Comparison of ENCODE assay signal across 15 cellular contexts in genomic region chr9:3730527-3730926, GRCh38.
DNase-seq lines count a peak whose midpoint lies in the region; ATAC-seq, FAIRE-seq and TF ChIP-seq lines count a peak whose summit lies in the region.
"Had no signal": no experiment of that assay in that cellular context is flagged by ENCODE, and none has a peak within 500 bp of the region (broad histone marks: within the 10 kb centered on the region; RNA-seq: fewer than 3 reads in every experiment).

No MANE protein-coding gene starts in this region.

- H3K9me3 ChIP-seq in PC-3 (ENCODE audit: low read length) (no peaks in the 10 kb centered on the region), neural progenitor cell (ENCODE audit: low read depth) (no peaks in the 10 kb centered on the region), right cardiac atrium (ENCODE audit: control insufficient read depth, low read length) (no peaks in the 10 kb centered on the region)

- peak; percentile 46 for ATAC-seq in GM18868 (IDR thresholded peaks at IDR 0.05; ENCODE audit: unreplicated experiment)
- ATAC-seq in HG02870 (IDR thresholded peaks at IDR 0.05; ENCODE audit: unreplicated experiment): peak; percentile 50
- peak; percentile 28 for ATAC-seq in PC-3
- no peak for ATAC-seq in right cardiac atrium

- no TSS peak for BruUV-seq in PC-3 (replicated peaks; lab: Mats Ljungman, UMichigan)

- peak overlapping the region; percentile 29; the same call in 1 of the 2 replicates for H3K4me2 ChIP-seq in PC-3 (ENCODE audit: low read length)
- H3K4me2 ChIP-seq in neural progenitor cell: no peak overlapping the region
- H3K4me2 ChIP-seq: hepatocyte had no signal

- POLR2A ChIA-PET in PC-3 (lab: Charles Lee; ENCODE audit: unreplicated experiment): no interaction called here

- no peak overlapping the region for H3K27ac Mint-ChIP-seq in neural progenitor cell

- H3K9me3 Mint-ChIP-seq in neural progenitor cell: peaks cover 6% of the 10 kb centered on the region

- peaks cover 29% of the 10 kb centered on the region for H3K4me1 ChIP-seq in PC-3 (ENCODE audit: insufficient read depth, low read length)
- peaks cover 19% of the 10 kb centered on the region for H3K4me1 ChIP-seq in neural progenitor cell
- no peaks in the 10 kb centered on the region for H3K4me1 ChIP-seq in right cardiac atrium (ENCODE audit: control insufficient read depth, insufficient read depth, low read length)

- H3K36me3 Mint-ChIP-seq in neural progenitor cell: no peaks in the 10 kb centered on the region

- H3K9me2 ChIP-seq in PC-3 (replicated peaks; ENCODE audit: low read length): no peaks in the 10 kb centered on the region

- H3K4me1 Mint-ChIP-seq in neural progenitor cell: peaks cover 30% of the 10 kb centered on the region

- H3K9ac ChIP-seq in PC-3 (ENCODE audit: low read length) (peak overlapping the region; percentile 84), neural progenitor cell (no peak overlapping the region)

- no peak for FAIRE-seq in GM12891 (lab: Jason Lieb, UNC)

- H3K27me3 ChIP-seq in PC-3 (ENCODE audit: low read length) (no peaks in the 10 kb centered on the region), neural progenitor cell (no peaks in the 10 kb centered on the region), right cardiac atrium (ENCODE audit: control insufficient read depth, insufficient read depth) (no peaks in the 10 kb centered on the region)
- H3K27me3 ChIP-seq: hepatocyte had no signal

- H3K79me2 ChIP-seq in PC-3 (ENCODE audit: low read length) (no peaks in the 10 kb centered on the region), neural progenitor cell (ENCODE audit: low read depth) (no peaks in the 10 kb centered on the region)
- H3K79me2 ChIP-seq: hepatocyte had no signal

- intact Hi-C loops in PC-3 (cut with micrococcal nuclease): loop anchor here (5.0 to 10.0 kb wide), 3 partner anchors 206 to 397 kb away; partner anchors contain the start of gene RFX3
- intact Hi-C loops in right cardiac atrium (cut with DNase I): loop anchor here in 3 of 4 donors (5.0 to 10.0 kb wide), 5 partner anchors 494 to 644 kb away; no protein-coding TSS in a partner anchor

- H4K20me1 ChIP-seq in PC-3 (ENCODE audit: low read length) (no peaks in the 10 kb centered on the region), neural progenitor cell (ENCODE audit: low read depth) (no peaks in the 10 kb centered on the region)

- TF ChIP-seq CTCF in GM10266 (IDR thresholded peaks at IDR 0.05; ENCODE audit: control insufficient read depth, insufficient read depth, low read depth, missing control alignments): no peak
- no peak for TF ChIP-seq CTCF in PC-3 (conservative IDR thresholded peaks at IDR 0.05; ENCODE audit: low read depth, low read length)
- TF ChIP-seq CTCF in neural progenitor cell (IDR thresholded peaks at IDR 0.05): no peak
- no peak for TF ChIP-seq CTCF in foreskin fibroblast (IDR thresholded peaks at IDR 0.05; ENCODE audit: low read depth, low read length)

- H3K27me3 Mint-ChIP-seq in neural progenitor cell (ENCODE audit: insufficient read depth, low read depth): peaks cover 7% of the 10 kb centered on the region

- H3K27ac ChIP-seq in PC-3 (ENCODE audit: low read length) (peak overlapping the region; percentile 90), neural progenitor cell (no peak overlapping the region), right cardiac atrium (ENCODE audit: low read length) (no peak overlapping the region)
- H3K27ac ChIP-seq: C4-2B, epithelial cell of prostate, hepatocyte had no signal

- H3F3A ChIP-seq in PC-3 (ENCODE audit: low read length, unreplicated experiment): no peaks in the 10 kb centered on the region
- peaks cover 4% of the 10 kb centered on the region for H3F3A ChIP-seq in neural progenitor cell (ENCODE audit: low read depth)

- WGBS in right cardiac atrium: 84% methylated on average over 2 of the region's 2 CpGs

- no peak overlapping the region for H2AFZ ChIP-seq in PC-3 (ENCODE audit: low read length)
- H2AFZ ChIP-seq in neural progenitor cell (replicated peaks): no peak overlapping the region
- H2AFZ ChIP-seq: hepatocyte had no signal

- no peak overlapping the region for H3K4me3 ChIP-seq in PC-3 (ENCODE audit: low read length)
- H3K4me3 ChIP-seq in neural progenitor cell: no peak overlapping the region
- H3K4me3 ChIP-seq in foreskin fibroblast (ENCODE audit: low read depth in 1 of 2, low read length in 2 of 2): no peak overlapping the region
- H3K4me3 ChIP-seq in right cardiac atrium (ENCODE audit: low read length): no peak overlapping the region
- H3K4me3 ChIP-seq: hepatocyte had no signal

- H3K36me3 ChIP-seq in PC-3 (ENCODE audit: low read depth, low read length) (no peaks in the 10 kb centered on the region), neural progenitor cell (no peaks in the 10 kb centered on the region)

- DNase-seq in GM10266 (ENCODE audit: extremely low spot score) (peak; percentile 52), PC-3 (peak; percentile 66), GM12891 (ENCODE audit: insufficient read length, low spot score) (no peak), neural progenitor cell (ENCODE audit: low spot score) (no peak), foreskin fibroblast (no peak), right cardiac atrium (no peak)
- DNase-seq: central memory CD4-positive, alpha-beta T cell; GDM1; NCI-H2107 had no signal

- no peak overlapping the region for H3K4me3 Mint-ChIP-seq in neural progenitor cell
- H3K4me3 Mint-ChIP-seq: neural crest cell had no signal

- TF ChIP-seq POLR2A in GM12891 (IDR thresholded peaks at IDR 0.05; ENCODE audit: low read depth, low read length): no peak

- CTCF ChIA-PET in PC-3 (lab: Charles Lee): no interaction called here

TF ChIP-seq in GM12891, 5 proteins besides CTCF, POLR2A, EP300 and RAD21:
- no peak for TF ChIP-seq POU2F2 (IDR thresholded peaks at IDR 0.05; ENCODE audit: low read depth, low read length)
- TF ChIP-seq SPI1 (IDR thresholded peaks at IDR 0.05; ENCODE audit: low read depth, low read length): no peak
- no peak for TF ChIP-seq POLR2AphosphoS5 (IDR thresholded peaks at IDR 0.05; ENCODE audit: low read depth, low read length)
- TF ChIP-seq TAF1 (IDR thresholded peaks at IDR 0.05; ENCODE audit: low read depth, low read length): no peak
- TF ChIP-seq PAX5 (IDR thresholded peaks at IDR 0.05; ENCODE audit: insufficient read depth, low read length, severe bottlenecking): no peak
TF ChIP-seq in GM12891: peak in this region for 0.

Comparison
In these comparisons a context has a peak if more than half of its experiments do, and no peak if none do; other contexts are left out.
1. DNase-seq: peak in GM10266 (single experiment) and PC-3 (single experiment); none in GM12891 (single experiment), neural progenitor cell (single experiment), foreskin fibroblast (0 of 2) and right cardiac atrium (0 of 3).
2. ATAC-seq: peak in GM18868 (single experiment), HG02870 (single experiment) and PC-3 (single experiment); none in right cardiac atrium (0 of 2).